1 cellular context compared by ENCODE assay signal in the genomic region with DNA sequence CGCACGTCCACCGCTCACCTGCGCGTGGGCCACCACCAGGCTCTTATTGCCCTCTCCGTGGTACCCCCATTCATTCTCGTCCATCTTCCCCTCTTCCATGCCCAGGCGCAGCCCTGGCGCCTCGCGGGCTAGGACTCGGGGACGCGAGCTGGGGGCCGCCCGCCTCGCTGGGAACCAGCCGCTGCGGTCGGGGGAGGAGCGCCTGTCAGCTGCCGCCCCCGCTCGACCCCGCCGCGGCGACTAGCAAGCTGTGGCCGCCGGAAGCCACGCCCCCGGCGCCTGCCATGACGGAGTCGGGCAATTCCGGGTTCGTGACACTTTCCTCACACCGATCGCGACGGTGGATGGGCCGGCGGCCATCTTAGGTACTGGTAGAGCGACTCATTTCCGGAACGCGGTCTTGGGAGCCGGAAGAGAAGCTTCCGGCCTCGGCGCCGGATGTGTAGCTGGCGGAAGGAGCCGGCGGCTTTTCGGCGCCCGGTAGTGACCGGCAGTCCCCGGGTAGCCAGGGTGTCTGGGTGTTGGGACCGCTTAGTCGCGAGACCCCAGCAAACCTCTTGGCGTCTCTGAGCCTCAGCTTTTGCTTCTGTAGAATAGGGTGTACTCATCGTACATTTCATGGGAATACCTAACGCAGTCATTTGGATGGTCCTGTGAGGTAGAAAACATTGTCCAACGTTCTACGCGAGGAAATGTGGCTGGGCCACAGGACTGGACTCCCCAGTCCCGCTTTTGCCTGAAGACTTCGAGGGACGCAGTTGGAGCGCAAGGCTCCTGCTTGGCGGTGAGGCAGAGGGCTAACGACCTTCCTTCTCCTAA.
A peak's percentile ranks its signal among the peaks of the same experiment; 100 is the strongest.
TF ChIP-seq lines count a peak whose summit lies in the region.

A gene with protein sequence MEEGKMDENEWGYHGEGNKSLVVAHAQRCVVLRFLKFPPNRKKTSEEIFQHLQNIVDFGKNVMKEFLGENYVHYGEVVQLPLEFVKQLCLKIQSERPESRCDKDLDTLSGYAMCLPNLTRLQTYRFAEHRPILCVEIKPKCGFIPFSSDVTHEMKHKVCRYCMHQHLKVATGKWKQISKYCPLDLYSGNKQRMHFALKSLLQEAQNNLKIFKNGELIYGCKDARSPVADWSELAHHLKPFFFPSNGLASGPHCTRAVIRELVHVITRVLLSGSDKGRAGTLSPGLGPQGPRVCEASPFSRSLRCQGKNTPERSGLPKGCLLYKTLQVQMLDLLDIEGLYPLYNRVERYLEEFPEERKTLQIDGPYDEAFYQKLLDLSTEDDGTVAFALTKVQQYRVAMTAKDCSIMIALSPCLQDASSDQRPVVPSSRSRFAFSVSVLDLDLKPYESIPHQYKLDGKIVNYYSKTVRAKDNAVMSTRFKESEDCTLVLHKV (minus strand): TSS at position 242 of the 819 bp plus-strand sequence. CDS start 143 bp downstream, at position 99.

TF ChIP-seq in A549, 52 proteins besides CTCF, POLR2A, EP300 and RAD21 (continued from another document):
- TF ChIP-seq FOSB (CRISPR knock-in tag; IDR thresholded peaks at IDR 0.05) (no peak), KDM5A (IDR thresholded peaks at IDR 0.05) (0 out of 2 replicates have a peak, but pooled peaks have one; percentile 46), CHD4 (IDR thresholded peaks at IDR 0.05; ENCODE audit: borderline replicate concordance) (no peak), CHD2 (IDR thresholded peaks at IDR 0.05; ENCODE audit: low read length, partially characterized antibody) (peak; percentile 21), HOXB5 (CRISPR knock-in tag; IDR thresholded peaks at IDR 0.05) (no peak)
TF ChIP-seq in A549: peak in this region for 9.
